Comparison of ENCODE assay signal across 21 cellular contexts in genomic region chr1:77234096-77234495, GRCh38. TPM values are rescaled to one million over a fixed set of nuclear protein-coding genes. Genes with fewer than 3 reads are reported as not detected.
DNase-seq lines count a peak whose midpoint lies in the region; FAIRE-seq and TF ChIP-seq lines count a peak whose summit lies in the region.
"Had no signal": no experiment of that assay in that cellular context is flagged by ENCODE, and none has a peak within 500 bp of the region (broad histone marks: within the 10 kb centered on the region; RNA-seq: fewer than 3 reads in every experiment).

No MANE protein-coding gene starts in this region.

- CTCF ChIA-PET in H1 (lab: Charles Lee; ENCODE audit: partially characterized antibody), result no interaction called here

- H2BK5ac ChIP-seq in H1 (ENCODE audit: low read depth, low read length) (no peak overlapping the region), mesendoderm (ENCODE audit: low read length) (no peak overlapping the region)

- no peaks in the 10 kb centered on the region for H3K4me1 ChIP-seq in H1 (replicated peaks in 1 of 4; ENCODE audit: control insufficient read depth in 3 of 4, insufficient read depth in 4 of 4, low read length in 3 of 4)
- H3K4me1 ChIP-seq in mesendoderm (ENCODE audit: control insufficient read depth, low read depth, low read length), result no peaks in the 10 kb centered on the region
- no peaks in the 10 kb centered on the region for H3K4me1 ChIP-seq in testis
- H3K4me1 ChIP-seq: BE2C, BLaER1 had no signal

- POLR2A ChIA-PET in H1 (lab: Charles Lee; ENCODE audit: partially characterized antibody), result no interaction called here

- H3K79me2 ChIP-seq in H1 (ENCODE audit: control insufficient read depth in 1 of 2, insufficient read depth in 2 of 2, low read length in 2 of 2) (no peaks in the 10 kb centered on the region), mesendoderm (ENCODE audit: control insufficient read depth, insufficient read depth, low read length) (no peaks in the 10 kb centered on the region)

- H3K4ac ChIP-seq in H1 (replicated peaks; ENCODE audit: insufficient read length, low read depth, low read length) (no peak overlapping the region), mesendoderm (ENCODE audit: low read depth, low read length) (no peak overlapping the region)

- H3K79me1 ChIP-seq in H1 (ENCODE audit: low read depth, low read length) (no peaks in the 10 kb centered on the region), mesendoderm (ENCODE audit: low read length) (no peaks in the 10 kb centered on the region)

- H2BK120ac ChIP-seq in H1 (replicated peaks; ENCODE audit: low read depth, low read length) (no peak overlapping the region), mesendoderm (ENCODE audit: low read depth, low read length) (no peak overlapping the region)

- H3K14ac ChIP-seq in H1 (ENCODE audit: insufficient read length), result no peak overlapping the region

- H4K91ac ChIP-seq in H1 (replicated peaks; ENCODE audit: insufficient read length, low read length), result no peak overlapping the region

- H3K4me3 ChIP-seq in H1 (ENCODE audit: extremely low read depth in 1 of 4, insufficient read depth in 2 of 4, low read depth in 3 of 4, low read length in 4 of 4), result no peak overlapping the region
- H3K4me3 ChIP-seq in mesendoderm (ENCODE audit: low read length), result no peak overlapping the region
- H3K4me3 ChIP-seq in testis, result no peak overlapping the region
- H3K4me3 ChIP-seq: BLaER1 had no signal

- no peak overlapping the region for H2AFZ ChIP-seq in H1 (ENCODE audit: low read length)

- H3K18ac ChIP-seq in H1 (ENCODE audit: extremely low read depth, low read length) (no peak overlapping the region), mesendoderm (ENCODE audit: low read length) (no peak overlapping the region)

- no peak overlapping the region for H3K56ac ChIP-seq in H1 (replicated peaks; ENCODE audit: insufficient read length, low read depth, low read length)
- no peak overlapping the region for H3K56ac ChIP-seq in mesendoderm (ENCODE audit: low read length)

- H3K36me3 ChIP-seq in H1 (ENCODE audit: control insufficient read depth in 2 of 4, insufficient read depth in 4 of 4, low read length in 3 of 4) (no peaks in the 10 kb centered on the region), mesendoderm (ENCODE audit: control insufficient read depth, insufficient read depth, low read length) (no peaks in the 10 kb centered on the region), testis (ENCODE audit: low read depth, missing control alignments) (no peaks in the 10 kb centered on the region)
- H3K36me3 ChIP-seq: BE2C, BLaER1 had no signal

- H3K23ac ChIP-seq in H1 (ENCODE audit: insufficient read length) (no peak overlapping the region), mesendoderm (ENCODE audit: low read length) (no peak overlapping the region)

- H3K9ac ChIP-seq in H1 (replicated peaks in 1 of 4; ENCODE audit: extremely low read depth in 1 of 4, low read depth in 3 of 4, low read length in 3 of 4) (no peak overlapping the region), mesendoderm (ENCODE audit: low read length) (no peak overlapping the region)
- H3K9ac ChIP-seq: BLaER1 had no signal

- no peaks in the 10 kb centered on the region for H3K23me2 ChIP-seq in H1 (ENCODE audit: low read depth, low read length)

- H3K27me3 ChIP-seq in H1 (replicated peaks in 1 of 4; ENCODE audit: control insufficient read depth in 3 of 4, extremely low read depth in 1 of 4, insufficient read depth in 3 of 4, low read length in 3 of 4), result no peaks in the 10 kb centered on the region
- H3K27me3 ChIP-seq in mesendoderm (ENCODE audit: insufficient read depth, low read length, poor library complexity), result no peaks in the 10 kb centered on the region
- H3K27me3 ChIP-seq in testis, result no peaks in the 10 kb centered on the region
- H3K27me3 ChIP-seq: BE2C, BLaER1 had no signal

- H4K8ac ChIP-seq in H1 (ENCODE audit: extremely low read depth, insufficient read depth, low read length), result no peak overlapping the region
- no peak overlapping the region for H4K8ac ChIP-seq in mesendoderm (ENCODE audit: low read depth, low read length)

- 88% methylated on average over 1 of the region's 1 CpG; no CpG with 5 or more reads in 1 of the 2 experiments for WGBS in H1 (ENCODE audit: extremely low coverage in 1 of 2, insufficient coverage in 1 of 2, insufficient read length in 1 of 2, insufficient replicate concordance in 2 of 2, low coverage in 1 of 2, low lambda C conversion rate in 2 of 2, missing lambda C conversion rate in 1 of 2), 2 experiments
- no CpG with 5 or more reads among the region's 1 CpG for WGBS in mesendoderm (ENCODE audit: extremely low coverage, insufficient coverage, low lambda C conversion rate)
- WGBS in testis, 2 donors, result 91 to 94% methylated on average over 1 of the region's 1 CpG

- H2AK5ac ChIP-seq in H1 (ENCODE audit: low read depth, low read length), result no peak overlapping the region
- no peak overlapping the region for H2AK5ac ChIP-seq in mesendoderm (ENCODE audit: low read length)

- H2BK20ac ChIP-seq in H1 (ENCODE audit: low read length), result no peak overlapping the region

- TF ChIP-seq POLR2A in H1 (IDR thresholded peaks at IDR 0.05; ENCODE audit: control extremely low read depth in 1 of 2, low read depth in 2 of 2, low read length in 2 of 2) (no peak), testis (IDR thresholded peaks at IDR 0.05) (no peak)

- H3K27ac ChIP-seq in H1 (ENCODE audit: low read depth, low read length) (no peak overlapping the region), mesendoderm (ENCODE audit: low read depth, low read length) (no peak overlapping the region), testis (no peak overlapping the region)
- H3K27ac ChIP-seq: BLaER1 had no signal

- no peak overlapping the region for H2BK12ac ChIP-seq in H1 (ENCODE audit: low read depth, low read length)

- intact Hi-C loops in testis (cut with DNase I; ENCODE audit: low total_unique reads), result no loop called here

- H3K4me2 ChIP-seq in H1 (ENCODE audit: insufficient read depth in 1 of 2, low read depth in 2 of 2, low read length in 2 of 2) (no peak overlapping the region), mesendoderm (ENCODE audit: low read length) (no peak overlapping the region)
- H3K4me2 ChIP-seq: BLaER1 had no signal

- no peak for DNase-seq in H1 (ENCODE audit: low read depth in 1 of 2, low spot score in 2 of 2)
- peak; percentile 16 for DNase-seq in mesendoderm
- DNase-seq in testis, result no peak
- no peak for DNase-seq in retina
- DNase-seq in activated gamma-delta T cell (lab: John Stamatoyannopoulos, UW), result no peak
- DNase-seq: 8988T; ACHN; BE2C; C1 segment of cervical spinal cord; CD4-positive, alpha-beta memory T cell; CD4-positive, CD25-positive, alpha-beta regulatory T cell; CD8-positive, alpha-beta memory T cell; COR-L47; DMS 273 treated with DMSO at 0.1 percent for 48 hours; DMS79 treated with DMSO at 0.1 percent for 48 hours; GF-D8 had no signal

- TF ChIP-seq CTCF in H1 (IDR thresholded peaks at IDR 0.05; ENCODE audit: control extremely low read depth in 1 of 3, insufficient read depth in 1 of 3, low read depth in 1 of 3, low read length in 3 of 3), result no peak
- no peak for TF ChIP-seq CTCF in testis (IDR thresholded peaks at IDR 0.05)

- H2BK15ac ChIP-seq in H1 (ENCODE audit: low read length), result no peak overlapping the region
- H2BK15ac ChIP-seq in mesendoderm (replicated peaks; ENCODE audit: low read depth), result no peak overlapping the region

- no peak for TF ChIP-seq EP300 in H1 (IDR thresholded peaks at IDR 0.05; ENCODE audit: borderline replicate concordance in 1 of 2, low read depth in 2 of 2, low read length in 2 of 2)

- TF ChIP-seq RAD21 in H1 (IDR thresholded peaks at IDR 0.05 in 1 of 2, conservative IDR thresholded peaks at IDR 0.05 in 1 of 2; ENCODE audit: low read depth in 2 of 2, low read length in 2 of 2), result no peak

- no peak overlapping the region for H4K5ac ChIP-seq in H1 (ENCODE audit: insufficient read length, low read depth, low read length)
- no peak overlapping the region for H4K5ac ChIP-seq in mesendoderm (ENCODE audit: low read length)

- H4K20me1 ChIP-seq in H1 (replicated peaks in 1 of 2; ENCODE audit: control insufficient read depth in 1 of 2, insufficient read depth in 2 of 2, low read length in 2 of 2), result no peaks in the 10 kb centered on the region
- H4K20me1 ChIP-seq: BLaER1 had no signal

- FAIRE-seq in H1 (lab: Jason Lieb, UNC), result no peak
- FAIRE-seq: A204.1, G401.6, GM12891, GM19239 had no signal

- H3K9me3 ChIP-seq in H1 (ENCODE audit: insufficient read depth in 2 of 2, low read depth in 1 of 2, low read length in 1 of 2) (no peaks in the 10 kb centered on the region; a peak in 1 of 4 replicates), testis (no peaks in the 10 kb centered on the region)
- H3K9me3 ChIP-seq: BE2C had no signal

TF ChIP-seq in H1, 55 proteins besides CTCF, POLR2A, EP300 and RAD21:
- TF ChIP-seq TEAD4 (IDR thresholded peaks at IDR 0.05; ENCODE audit: low read depth, low read length), result peak; percentile 59; the same call in 1 of the 2 replicates
- no peak for TF ChIP-seq SIX5 (IDR thresholded peaks at IDR 0.05; ENCODE audit: low read depth, low read length)

RNA-seq across cellular contexts. Expression of gene PIGK, which starts 14.9 kb away (rescaled TPM):
- total RNA-seq in H1 (2021; fragmentation: NEBNext Ultra II Directional; extraction: Animal tissue kit (Norgen Biotek cat#: 25700)), result 22.7 and 23.2 TPM in 2 replicates
- polyA plus RNA-seq in H1 (2011; rRNA removed) (5.0 and 5.6 TPM in 2 replicates), testis (ENCODE audit: insufficient read depth, low read depth, low replicate concordance) (20.7 TPM)
- polyA plus RNA-seq in H1 (2011; cell fraction: cytosol; rRNA removed), result 9.3 TPM
- 2.9 TPM for polyA plus RNA-seq in H1 (2011; cell fraction: nucleus; rRNA removed)
- 8.4 to 13.0 TPM (median 10.1 TPM) in 4 replicates for polyA plus RNA-seq in H1 (2012, experiment 1 of 2)
- polyA plus RNA-seq in H1 (2012, experiment 2 of 2), result 0.66 TPM
- 31.7 TPM for polyA plus RNA-seq in H1 (2013, experiment 1 of 2)
- 35.2 TPM for polyA plus RNA-seq in H1 (2013, experiment 2 of 2)
- polyA minus RNA-seq in H1 (2011; rRNA and poly(A)+ RNA removed), result 10.9 and 17.4 TPM in 2 replicates
- polyA minus RNA-seq in H1 (2011; cell fraction: cytosol; rRNA and poly(A)+ RNA removed), result 17.9 TPM
- 13.5 TPM for polyA minus RNA-seq in H1 (2011; cell fraction: nucleus; rRNA and poly(A)+ RNA removed)
- 16.0 TPM for polyA plus RNA-seq in mesendoderm (2013, experiment 1 of 2)
- polyA plus RNA-seq in mesendoderm (2013, experiment 2 of 2), result 15.7 TPM
- 10 to 100 TPM; 11.4 to 17.4 TPM for total RNA-seq in testis

RNA-seq across cellular contexts. Expression of gene AK5, which starts 47.7 kb away (rescaled TPM):
- total RNA-seq in H1 (2021; fragmentation: NEBNext Ultra II Directional; extraction: Animal tissue kit (Norgen Biotek cat#: 25700)), result 5.2 and 7.1 TPM in 2 replicates
- polyA plus RNA-seq in H1 (2011; rRNA removed) (2.0 and 2.1 TPM in 2 replicates), testis (ENCODE audit: insufficient read depth, low read depth, low replicate concordance) (28.0 TPM)
- 3.8 TPM for polyA plus RNA-seq in H1 (2011; cell fraction: cytosol; rRNA removed)
- polyA plus RNA-seq in H1 (2011; cell fraction: nucleus; rRNA removed), result 1.6 TPM
- 2.8 to 11.9 TPM (median 3.8 TPM) in 4 replicates for polyA plus RNA-seq in H1 (2012, experiment 1 of 2)
- 1.7 TPM for polyA plus RNA-seq in H1 (2012, experiment 2 of 2)
- polyA plus RNA-seq in H1 (2013, experiment 1 of 2), result 4.8 TPM
- 3.2 TPM for polyA plus RNA-seq in H1 (2013, experiment 2 of 2)
- polyA minus RNA-seq in H1 (2011; rRNA and poly(A)+ RNA removed), result 2.4 and 2.6 TPM in 2 replicates
- polyA minus RNA-seq in H1 (2011; cell fraction: cytosol; rRNA and poly(A)+ RNA removed), result 6.5 TPM
- polyA minus RNA-seq in H1 (2011; cell fraction: nucleus; rRNA and poly(A)+ RNA removed), result 5.3 TPM
- 1.8 TPM for polyA plus RNA-seq in mesendoderm (2013, experiment 1 of 2)
- polyA plus RNA-seq in mesendoderm (2013, experiment 2 of 2), result 1.3 TPM
- total RNA-seq in testis, result 10 to 100 TPM; 28.7 to 40.4 TPM
